1 cellular context compared by ENCODE assay signal in genomic region chrX:49184294-49185061, GRCh38.
TF ChIP-seq lines count a peak whose summit lies in the region.

No MANE protein-coding gene starts in this region.

TF ChIP-seq in GM12878, 131 proteins besides CTCF, POLR2A, EP300 and RAD21:
- TF ChIP-seq, protein P1, sequence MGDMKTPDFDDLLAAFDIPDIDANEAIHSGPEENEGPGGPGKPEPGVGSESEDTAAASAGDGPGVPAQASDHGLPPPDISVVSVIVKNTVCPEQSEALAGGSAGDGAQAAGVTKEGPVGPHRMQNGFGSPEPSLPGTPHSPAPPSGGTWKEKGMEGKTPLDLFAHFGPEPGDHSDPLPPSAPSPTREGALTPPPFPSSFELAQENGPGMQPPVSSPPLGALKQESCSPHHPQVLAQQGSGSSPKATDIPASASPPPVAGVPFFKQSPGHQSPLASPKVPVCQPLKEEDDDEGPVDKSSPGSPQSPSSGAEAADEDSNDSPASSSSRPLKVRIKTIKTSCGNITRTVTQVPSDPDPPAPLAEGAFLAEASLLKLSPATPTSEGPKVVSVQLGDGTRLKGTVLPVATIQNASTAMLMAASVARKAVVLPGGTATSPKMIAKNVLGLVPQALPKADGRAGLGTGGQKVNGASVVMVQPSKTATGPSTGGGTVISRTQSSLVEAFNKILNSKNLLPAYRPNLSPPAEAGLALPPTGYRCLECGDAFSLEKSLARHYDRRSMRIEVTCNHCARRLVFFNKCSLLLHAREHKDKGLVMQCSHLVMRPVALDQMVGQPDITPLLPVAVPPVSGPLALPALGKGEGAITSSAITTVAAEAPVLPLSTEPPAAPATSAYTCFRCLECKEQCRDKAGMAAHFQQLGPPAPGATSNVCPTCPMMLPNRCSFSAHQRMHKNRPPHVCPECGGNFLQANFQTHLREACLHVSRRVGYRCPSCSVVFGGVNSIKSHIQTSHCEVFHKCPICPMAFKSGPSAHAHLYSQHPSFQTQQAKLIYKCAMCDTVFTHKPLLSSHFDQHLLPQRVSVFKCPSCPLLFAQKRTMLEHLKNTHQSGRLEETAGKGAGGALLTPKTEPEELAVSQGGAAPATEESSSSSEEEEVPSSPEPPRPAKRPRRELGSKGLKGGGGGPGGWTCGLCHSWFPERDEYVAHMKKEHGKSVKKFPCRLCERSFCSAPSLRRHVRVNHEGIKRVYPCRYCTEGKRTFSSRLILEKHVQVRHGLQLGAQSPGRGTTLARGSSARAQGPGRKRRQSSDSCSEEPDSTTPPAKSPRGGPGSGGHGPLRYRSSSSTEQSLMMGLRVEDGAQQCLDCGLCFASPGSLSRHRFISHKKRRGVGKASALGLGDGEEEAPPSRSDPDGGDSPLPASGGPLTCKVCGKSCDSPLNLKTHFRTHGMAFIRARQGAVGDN (IDR thresholded peaks at IDR 0.05) = no peak
- TF ChIP-seq GATAD2B (conservative IDR thresholded peaks at IDR 0.05; ENCODE audit: low read depth) = peak; percentile 49; the same call in 1 of the 2 replicates
- TF ChIP-seq POLR2AphosphoS5 (IDR thresholded peaks at IDR 0.05; ENCODE audit: low read length) = peak; percentile 26; the same call in 1 of the 2 replicates
- 0 out of 2 replicates have a peak, but pooled peaks have one; percentile 27 for TF ChIP-seq BACH1 (IDR thresholded peaks at IDR 0.05; ENCODE audit: borderline replicate concordance)
- TF ChIP-seq DPF2 (IDR thresholded peaks at IDR 0.05) = 0 out of 2 replicates have a peak, but pooled peaks have one; percentile 18
- TF ChIP-seq IKZF1 (conservative IDR thresholded peaks at IDR 0.05) = peak; percentile 57
- TF ChIP-seq LARP7 (IDR thresholded peaks at IDR 0.05) = peak; percentile 50; the same call in 1 of the 2 replicates
- TF ChIP-seq ZZZ3 (IDR thresholded peaks at IDR 0.05; ENCODE audit: control insufficient read depth, insufficient read length, low read depth) = no peak
- 0 out of 2 replicates have a peak, but pooled peaks have one; percentile 57 for TF ChIP-seq NKRF (conservative IDR thresholded peaks at IDR 0.05)
